17 cellular contexts compared by ENCODE assay signal in genomic region chr10:3332732-3333131, GRCh38.
"Had no signal": no experiment of that assay in that cellular context is flagged by ENCODE, and none has a peak within 500 bp of the region (broad histone marks: within the 10 kb centered on the region; RNA-seq: fewer than 3 reads in every experiment).

No MANE protein-coding gene starts in this region.

- H3K4me1 Mint-ChIP-seq: naive thymus-derived CD4-positive, alpha-beta T cell had no signal

- H3K36me3 ChIP-seq: colonic mucosa, heart left ventricle, pancreas had no signal

- H3K27me3 ChIP-seq: colonic mucosa, heart left ventricle, pancreas had no signal

- DNase-seq: colonic mucosa; effector CD4-positive, alpha-beta T cell; foreskin melanocyte; heart left ventricle; hippocampal formation; left colon; left ventricle myocardium superior; naive thymus-derived CD4-positive, alpha-beta T cell; nephron progenitor cell; nucleus accumbens; pancreas; right cardiac atrium; small intestine; stimulated activated CD4-positive, alpha-beta T cell treated with anti-CD3 and anti-CD28 coated beads, Interleukin-12 subunit alpha, Interleukin-12 subunit beta, amount 100 ng/mL, for 4 hours; stimulated activated naive CD4-positive, alpha-beta T cell had no signal

- ATAC-seq: heart left ventricle; left colon; left ventricle myocardium superior; naive thymus-derived CD4-positive, alpha-beta T cell; pancreas; right cardiac atrium had no signal

- H3K9me3 Mint-ChIP-seq: naive thymus-derived CD4-positive, alpha-beta T cell; nephron progenitor cell had no signal

- H3K27ac ChIP-seq: colonic mucosa, heart left ventricle, pancreas had no signal

- H3K4me3 ChIP-seq: colonic mucosa, heart left ventricle, lung, pancreas had no signal

- H3K9me3 ChIP-seq: colonic mucosa, heart left ventricle, pancreas had no signal

- H3K27ac Mint-ChIP-seq: naive thymus-derived CD4-positive, alpha-beta T cell; nephron progenitor cell; progenitor cell of endocrine pancreas had no signal

- H3K36me3 Mint-ChIP-seq: naive thymus-derived CD4-positive, alpha-beta T cell had no signal

- H3K4me3 Mint-ChIP-seq: naive thymus-derived CD4-positive, alpha-beta T cell; nephron progenitor cell had no signal

- H3K4me1 ChIP-seq: colonic mucosa, heart left ventricle, pancreas had no signal
